10 cellular contexts compared by ENCODE assay signal in the genomic region with DNA sequence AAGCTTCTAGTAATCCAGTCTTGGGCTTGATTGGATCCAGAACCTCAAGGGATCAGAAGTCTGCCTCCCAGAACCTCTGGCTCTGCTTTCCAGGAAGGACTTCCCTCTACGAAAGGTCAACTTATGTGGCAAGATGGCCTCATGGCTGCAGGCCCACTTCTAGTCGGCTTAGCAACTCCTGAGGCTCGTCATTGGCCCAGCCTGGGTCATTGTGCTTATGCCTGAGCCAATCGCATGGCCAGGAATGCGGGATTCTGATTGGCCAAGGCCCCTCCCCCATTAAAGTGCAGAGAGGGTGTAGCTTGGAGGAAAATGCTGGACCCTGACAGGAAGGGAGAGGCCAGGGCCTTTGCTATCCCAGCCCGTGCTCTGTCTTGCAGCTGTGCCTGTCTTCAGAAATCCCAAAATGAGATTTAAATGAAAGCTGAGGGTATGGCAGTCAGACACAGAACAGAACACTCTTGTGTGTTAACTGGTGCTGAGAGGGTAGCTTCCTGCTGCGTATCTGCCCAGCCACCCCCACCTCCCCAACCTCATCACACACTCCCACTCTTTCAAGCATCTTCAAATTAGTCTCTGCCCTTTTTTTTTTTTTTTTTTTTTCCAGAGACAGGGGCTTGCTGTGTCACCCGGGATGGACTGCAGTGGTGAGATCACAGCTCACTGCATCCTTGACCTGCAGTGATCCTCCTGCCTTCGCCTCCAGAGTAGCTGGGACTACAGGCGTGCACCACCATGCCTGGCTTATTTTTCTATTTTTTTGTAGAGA. TPM values are rescaled to one million over a fixed set of nuclear protein-coding genes. Genes with fewer than 3 reads are reported as not detected.
DNase-seq lines count a peak whose midpoint lies in the region; ATAC-seq and TF ChIP-seq lines count a peak whose summit lies in the region.
"Had no signal": no experiment of that assay in that cellular context is flagged by ENCODE, and none has a peak within 500 bp of the region (broad histone marks: within the 10 kb centered on the region; RNA-seq: fewer than 3 reads in every experiment).

No MANE protein-coding gene starts in this region.

- no peak for TF ChIP-seq POLR2A in lower leg skin (IDR thresholded peaks at IDR 0.05)

- ATAC-seq in SK-N-SH treated with all-trans-retinoic acid at 6 μM for 48 hours (peak; percentile 78), Right ventricle myocardium superior (ENCODE audit: poor library complexity) (peak; percentile 48), GM21619 (IDR thresholded peaks at IDR 0.05; ENCODE audit: unreplicated experiment) (no peak)

- TF ChIP-seq CTCF in retinal pigment epithelial cell (conservative IDR thresholded peaks at IDR 0.05; ENCODE audit: low read depth, low read length), result no peak
- TF ChIP-seq CTCF in lower leg skin (IDR thresholded peaks at IDR 0.05), result no peak

- H3K4me3 ChIP-seq in retinal pigment epithelial cell (ENCODE audit: low read length) (no peak overlapping the region), lower leg skin (ENCODE audit: low read depth, poor library complexity, severe bottlenecking) (no peak overlapping the region)

- intact Hi-C loops in Right ventricle myocardium superior (cut with DNase I), result no loop called here
- intact Hi-C loops in lower leg skin (cut with DNase I; ENCODE audit: low total_unique reads), result no loop called here

- DNase-seq in NCI-H1436 treated with DMSO at 0.1 percent for 48 hours (lab: John Stamatoyannopoulos, UW) (peak; percentile 19), NCI-H1436 (lab: John Stamatoyannopoulos, UW) (no peak), Right ventricle myocardium superior (peak; percentile 83), retinal pigment epithelial cell (ENCODE audit: low read depth) (peak; percentile 12), lower leg skin (ENCODE audit: low spot score in 2 of 2) (no peak)
- DNase-seq in activated effector memory CD4-positive, alpha-beta T cell treated with Interleukin-2 at 50 U/mL for 16 hours, result no peak
- DNase-seq: activated naive CD4-positive, alpha-beta T cell; T-helper 2 cell had no signal

- WGBS in lower leg skin, 2 donors, result 78 to 84% methylated on average over 10 of the region's 10 CpGs

TF ChIP-seq in SK-N-SH treated with all-trans-retinoic acid at 6 μM for 48 hours, 23 proteins besides CTCF, POLR2A, EP300 and RAD21:
- TF ChIP-seq, protein P1, sequence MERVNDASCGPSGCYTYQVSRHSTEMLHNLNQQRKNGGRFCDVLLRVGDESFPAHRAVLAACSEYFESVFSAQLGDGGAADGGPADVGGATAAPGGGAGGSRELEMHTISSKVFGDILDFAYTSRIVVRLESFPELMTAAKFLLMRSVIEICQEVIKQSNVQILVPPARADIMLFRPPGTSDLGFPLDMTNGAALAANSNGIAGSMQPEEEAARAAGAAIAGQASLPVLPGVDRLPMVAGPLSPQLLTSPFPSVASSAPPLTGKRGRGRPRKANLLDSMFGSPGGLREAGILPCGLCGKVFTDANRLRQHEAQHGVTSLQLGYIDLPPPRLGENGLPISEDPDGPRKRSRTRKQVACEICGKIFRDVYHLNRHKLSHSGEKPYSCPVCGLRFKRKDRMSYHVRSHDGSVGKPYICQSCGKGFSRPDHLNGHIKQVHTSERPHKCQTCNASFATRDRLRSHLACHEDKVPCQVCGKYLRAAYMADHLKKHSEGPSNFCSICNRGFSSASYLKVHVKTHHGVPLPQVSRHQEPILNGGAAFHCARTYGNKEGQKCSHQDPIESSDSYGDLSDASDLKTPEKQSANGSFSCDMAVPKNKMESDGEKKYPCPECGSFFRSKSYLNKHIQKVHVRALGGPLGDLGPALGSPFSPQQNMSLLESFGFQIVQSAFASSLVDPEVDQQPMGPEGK (CRISPR knock-in tag; IDR thresholded peaks at IDR 0.05; ENCODE audit: borderline replicate concordance), result no peak
- TF ChIP-seq ZFP30 (CRISPR knock-in tag; IDR thresholded peaks at IDR 0.05), result no peak
- TF ChIP-seq OSR1 (CRISPR knock-in tag; IDR thresholded peaks at IDR 0.05), result no peak
- 0 out of 2 replicates have a peak, but pooled peaks have one; percentile 2 for TF ChIP-seq ISL1 (CRISPR knock-in tag; IDR thresholded peaks at IDR 0.05)
- TF ChIP-seq TCF4 (CRISPR knock-in tag; IDR thresholded peaks at IDR 0.05; ENCODE audit: borderline replicate concordance), result no peak
- no peak for TF ChIP-seq BACH2 (CRISPR knock-in tag; IDR thresholded peaks at IDR 0.05; ENCODE audit: borderline replicate concordance)
- no peak for TF ChIP-seq SNAI2 (CRISPR knock-in tag; IDR thresholded peaks at IDR 0.05)
- no peak for TF ChIP-seq ZNF565 (CRISPR knock-in tag; conservative IDR thresholded peaks at IDR 0.05; ENCODE audit: low read depth)
TF ChIP-seq in SK-N-SH treated with all-trans-retinoic acid at 6 μM for 48 hours: peak in this region for 1.

RNA-seq across cellular contexts. Expression of a gene that starts 5.5 kb away (rescaled TPM):
- total RNA-seq in Right ventricle myocardium superior (4.1 TPM), lower leg skin (10 to 100 TPM in 3 of 4 donors, 1 to 10 TPM in 1; 9.1 to 15.6 (median 13.0) TPM)

Comparison
In these comparisons a context has a peak if more than half of its experiments do, and no peak if none do; other contexts are left out.
1. DNase-seq: peak in NCI-H1436 treated with DMSO at 0.1 percent for 48 hours (single experiment), Right ventricle myocardium superior (single experiment) and retinal pigment epithelial cell (single experiment); none in NCI-H1436 (single experiment), lower leg skin (0 of 2) and activated effector memory CD4-positive, alpha-beta T cell treated with Interleukin-2 at 50 U/mL for 16 hours (single experiment).